Comparison of ENCODE assay signal across 13 cellular contexts in genomic region chr9:77014597-77015263, GRCh38. TPM values are rescaled to one million over a fixed set of nuclear protein-coding genes. Genes with fewer than 3 reads are reported as not detected.
DNase-seq lines count a peak whose midpoint lies in the region; FAIRE-seq and TF ChIP-seq lines count a peak whose summit lies in the region.
"Had no signal": no experiment of that assay in that cellular context is flagged by ENCODE, and none has a peak within 500 bp of the region (broad histone marks: within the 10 kb centered on the region; RNA-seq: fewer than 3 reads in every experiment).

No MANE protein-coding gene starts in this region.

- H3K36me3 Mint-ChIP-seq in astrocyte (ENCODE audit: low read depth, unreplicated experiment), result peaks cover 7% of the 10 kb centered on the region

- H3K27ac Mint-ChIP-seq in astrocyte (ENCODE audit: unreplicated experiment), result no peak overlapping the region

- POLR2A ChIA-PET in AG04450 (lab: Yijun Ruan, JAX), result no interaction called here

- H3K9me1 ChIP-seq in keratinocyte (ENCODE audit: control insufficient read depth, extremely low read depth, insufficient read depth, low read length), result no peaks in the 10 kb centered on the region

- H3K9me3 Mint-ChIP-seq in astrocyte (ENCODE audit: unreplicated experiment), result peaks cover 45% of the 10 kb centered on the region

- no peak overlapping the region for H2AFZ ChIP-seq in astrocyte (ENCODE audit: low read depth, low read length)
- no peak overlapping the region for H2AFZ ChIP-seq in keratinocyte (ENCODE audit: control insufficient read depth, low read length)

- peaks cover 11% of the 10 kb centered on the region for H3K4me1 ChIP-seq in ES-I3 (ENCODE audit: insufficient read depth, low read length)
- H3K4me1 ChIP-seq in astrocyte (ENCODE audit: insufficient read depth, low read length), result peaks cover 2% of the 10 kb centered on the region
- H3K4me1 ChIP-seq in keratinocyte (ENCODE audit: control insufficient read depth, extremely low read depth, insufficient read depth, low read length), result no peaks in the 10 kb centered on the region

- CTCF ChIA-PET in AG04450 (lab: Charles Lee), result interaction anchor here (0.6 to 1.4 kb wide), 3 partner anchors 148 to 253 kb away, joined by 3 to 4 read pairs (median 3); no protein-coding TSS in a partner anchor

- FAIRE-seq in astrocyte (lab: Jason Lieb, UNC), result no peak
- FAIRE-seq in keratinocyte (lab: Jason Lieb, UNC), result no peak

- H3K4me3 ChIP-seq in AG04450 (ENCODE audit: low read depth, low read length), result no peak overlapping the region
- no peak overlapping the region for H3K4me3 ChIP-seq in astrocyte (ENCODE audit: insufficient read depth, low read depth, low read length)
- no peak overlapping the region for H3K4me3 ChIP-seq in keratinocyte (ENCODE audit: control insufficient read depth in 2 of 3, extremely low read depth in 1 of 3, insufficient read depth in 2 of 3, low read depth in 1 of 3, low read length in 3 of 3)

- H3K27me3 Mint-ChIP-seq in astrocyte (ENCODE audit: low read depth, unreplicated experiment), result peaks cover 83% of the 10 kb centered on the region

- H3K9me3 ChIP-seq in AG04450 (ENCODE audit: control insufficient read depth, insufficient read depth, low read length), result peaks cover 8% of the 10 kb centered on the region; the same call in 1 of the 2 replicates
- H3K9me3 ChIP-seq in ES-I3 (ENCODE audit: control insufficient read depth, insufficient read depth, low read length), result no peaks in the 10 kb centered on the region
- H3K9me3 ChIP-seq in astrocyte (ENCODE audit: insufficient read depth, low read depth, low read length), result peaks cover 10% of the 10 kb centered on the region
- H3K9me3 ChIP-seq in keratinocyte (ENCODE audit: control insufficient read depth, low read depth, low read length), result no peaks in the 10 kb centered on the region

- H3K36me3 ChIP-seq in ES-I3 (ENCODE audit: insufficient read depth, low read length) (no peaks in the 10 kb centered on the region), astrocyte (ENCODE audit: insufficient read depth, low read length) (no peaks in the 10 kb centered on the region), keratinocyte (ENCODE audit: control insufficient read depth in 2 of 2, extremely low read depth in 1 of 2, insufficient read depth in 2 of 2, low read length in 2 of 2) (no peaks in the 10 kb centered on the region)

- no peak overlapping the region for H3K27ac ChIP-seq in AG04450 (ENCODE audit: low read depth, low read length)
- no peak overlapping the region for H3K27ac ChIP-seq in astrocyte (ENCODE audit: low read depth, low read length)
- H3K27ac ChIP-seq in keratinocyte (ENCODE audit: control insufficient read depth, insufficient read depth, low read length), result no peak overlapping the region

- H3K9ac ChIP-seq in ES-I3 (ENCODE audit: low read depth, low read length) (peak overlapping the region; percentile 49; the same call in 1 of the 2 replicates), astrocyte (ENCODE audit: low read length) (no peak overlapping the region), keratinocyte (ENCODE audit: control insufficient read depth, extremely low read depth, insufficient read depth, low read length) (no peak overlapping the region)

- no peak for DNase-seq in AG04450 (ENCODE audit: low read depth, low spot score)
- DNase-seq in astrocyte (ENCODE audit: low read depth), result no peak
- DNase-seq in keratinocyte (ENCODE audit: low read depth, low spot score), result no peak
- DNase-seq in NCI-H2196 (lab: John Stamatoyannopoulos, UW; ENCODE audit: unreplicated experiment), result no peak
- DNase-seq in T-helper 1 cell, result no peak
- no peak for DNase-seq in activated CD4-positive, CD25-positive, alpha-beta regulatory T cell treated with anti-CD3 and anti-CD28 coated beads, Interleukin-2, amount 50 U/mL, for 72 hours
- DNase-seq in NCI-H187 treated with DMSO at 0.1 percent for 48 hours (lab: John Stamatoyannopoulos, UW), result no peak
- DNase-seq: dermis blood vessel endothelial cell; hippocampal formation; stimulated activated naive CD4-positive, alpha-beta T cell had no signal

- H4K20me1 ChIP-seq in astrocyte (ENCODE audit: insufficient read depth, low read length) (peaks cover 22% of the 10 kb centered on the region), keratinocyte (ENCODE audit: control insufficient read depth, extremely low read depth, insufficient read depth, low read length) (no peaks in the 10 kb centered on the region)

- H3K4me3 Mint-ChIP-seq in astrocyte (ENCODE audit: unreplicated experiment), result no peak overlapping the region

- no peaks in the 10 kb centered on the region for H3K79me2 ChIP-seq in astrocyte (ENCODE audit: insufficient read depth, low read length)
- H3K79me2 ChIP-seq in keratinocyte (ENCODE audit: control insufficient read depth, insufficient read depth, low read length), result no peaks in the 10 kb centered on the region

- H3K4me2 ChIP-seq in astrocyte (ENCODE audit: low read length), result peak overlapping the region; percentile 9
- peak overlapping the region; percentile 36 for H3K4me2 ChIP-seq in keratinocyte (ENCODE audit: control insufficient read depth, extremely low read depth, insufficient read depth, low read depth, low read length)

- H3K4me1 Mint-ChIP-seq in astrocyte (ENCODE audit: low read depth, unreplicated experiment), result peaks cover 7% of the 10 kb centered on the region

- dilution Hi-C loops in keratinocyte (cut with MboI; ENCODE audit: extremely low pct_ligation_motif_present, low sequenced_read_pairs), result no loop called here

- H3K27me3 ChIP-seq in AG04450 (ENCODE audit: control insufficient read depth, insufficient read depth, low read length) (peaks cover 85% of the 10 kb centered on the region), astrocyte (ENCODE audit: insufficient read depth, low read length) (peaks cover 95% of the 10 kb centered on the region), keratinocyte (ENCODE audit: control insufficient read depth, extremely low read depth, insufficient read depth, low read length) (peaks cover 85% of the 10 kb centered on the region)

- TF ChIP-seq CTCF in AG04450 (IDR thresholded peaks at IDR 0.05; ENCODE audit: low read depth, low read length), result peak; percentile 16; the same call in 1 of the 2 replicates
- TF ChIP-seq CTCF in astrocyte (IDR thresholded peaks at IDR 0.05; ENCODE audit: insufficient read depth, low read depth, low read length), result peak; percentile 14
- peak; percentile 43 to 63 (median 52) for TF ChIP-seq CTCF in keratinocyte (optimal IDR thresholded peaks at IDR 0.05 in 1 of 3, IDR thresholded peaks at IDR 0.05 in 1 of 3, conservative IDR thresholded peaks at IDR 0.05 in 1 of 3; ENCODE audit: extremely low read depth in 1 of 3, insufficient read depth in 2 of 3, low read length in 3 of 3)

RNA-seq across cellular contexts. Expression of gene FOXB2, which starts 4.7 kb away (rescaled TPM):
- polyA plus RNA-seq in AG04450 (2011; rRNA removed), result not detected in 2 replicates
- polyA minus RNA-seq in AG04450 (2011; rRNA and poly(A)+ RNA removed), result not detected in 2 replicates
- not detected in 2 replicates for total RNA-seq in astrocyte
- not detected in 3 replicates for polyA plus RNA-seq in keratinocyte
- not detected for polyA plus RNA-seq in keratinocyte (2011; ENCODE audit: low read depth)
- not detected in 2 replicates for polyA plus RNA-seq in keratinocyte (2011; cell fraction: cytosol; rRNA removed)
- polyA plus RNA-seq in keratinocyte (2011; cell fraction: nucleus; rRNA removed), result not detected in 2 replicates
- polyA plus RNA-seq in keratinocyte (2012; ENCODE audit: low replicate concordance), result not detected in 2 replicates
- polyA minus RNA-seq in keratinocyte, result not detected in 3 replicates
- polyA minus RNA-seq in keratinocyte (2011; cell fraction: cytosol; rRNA and poly(A)+ RNA removed), result not detected
- polyA minus RNA-seq in keratinocyte (2011; cell fraction: nucleus; rRNA and poly(A)+ RNA removed), result not detected in 2 replicates
- total RNA-seq: dermis blood vessel endothelial cell; myocyte; T-helper 2 cell treated with Interferon-gamma antibody and Interleukin-4, amounts not matched to agents 100 ng/mL and 5 ng/mL, for 36 hours had no signal
